Comparison of ENCODE assay signal across 8 cellular contexts in genomic region chr21:42309753-42310213, GRCh38. TPM values are rescaled to one million over a fixed set of nuclear protein-coding genes. Genes with fewer than 3 reads are reported as not detected.
DNase-seq lines count a peak whose midpoint lies in the region; ATAC-seq and TF ChIP-seq lines count a peak whose summit lies in the region.

No MANE protein-coding gene starts in this region.

- H3K9me3 ChIP-seq in esophagus muscularis mucosa = no peaks in the 10 kb centered on the region

- H3K36me3 ChIP-seq in esophagus muscularis mucosa = no peaks in the 10 kb centered on the region

- WGBS in esophagus muscularis mucosa = 7% methylated on average over 22 of the region's 22 CpGs

- H3K27ac Mint-ChIP-seq in naive B cell = peak overlapping the region in 2 of 6 donors; percentile 62 to 74

- no peak overlapping the region for H3K27ac ChIP-seq in esophagus muscularis mucosa (replicated peaks in 1 of 4)

- DNase-seq in AG08395 (ENCODE audit: low spot score) = peak; percentile 45
- peak; percentile 47 for DNase-seq in H4 (ENCODE audit: low spot score)
- peak; percentile 52 for DNase-seq in NCI-H748 treated with DMSO at 0.1 percent for 48 hours (lab: John Stamatoyannopoulos, UW)
- peak; percentile 70 for DNase-seq in activated CD8-positive, alpha-beta memory T cell treated with anti-CD3 and anti-CD28 coated beads, Interleukin-2, amount 50 U/mL, for 4 hours
- no peak for DNase-seq in esophagus muscularis mucosa (ENCODE audit: extremely low spot score)
- peak; percentile 61 for DNase-seq in naive B cell
- DNase-seq in stimulated activated naive CD4-positive, alpha-beta T cell treated with Interleukin-2 at 50 U/mL for 16 hours (lab: John Stamatoyannopoulos, UW) = peak; percentile 41

- no peaks in the 10 kb centered on the region for H3K9me3 Mint-ChIP-seq in naive B cell

- no peaks in the 10 kb centered on the region for H3K36me3 Mint-ChIP-seq in naive B cell

- no peak for TF ChIP-seq POLR2A in esophagus muscularis mucosa (IDR thresholded peaks at IDR 0.05; ENCODE audit: low read depth)

- TF ChIP-seq EP300 in esophagus muscularis mucosa (IDR thresholded peaks at IDR 0.05) = no peak

- peak overlapping the region in 1 of 8 donors; percentile 18 for H3K4me3 Mint-ChIP-seq in naive B cell

- H3K4me1 ChIP-seq in esophagus muscularis mucosa = peaks cover 11 to 14% (median 13%) of the 10 kb centered on the region in 4 donors

- H3K4me3 ChIP-seq in esophagus muscularis mucosa = no peak overlapping the region

- peak; percentile 45 to 75 (median 54) for TF ChIP-seq CTCF in esophagus muscularis mucosa (IDR thresholded peaks at IDR 0.05)

- H3K4me1 Mint-ChIP-seq in naive B cell = peaks cover 0 to 10% (median 5%) of the 10 kb centered on the region in 3 donors

- ATAC-seq in naive B cell (ENCODE audit: low read depth in 2 of 2) (peak; percentile 72 to 80), GM21786 (IDR thresholded peaks at IDR 0.05; ENCODE audit: unreplicated experiment) (no peak)

- H3K27me3 Mint-ChIP-seq in naive B cell = peaks cover 9 to 46% (median 9%) of the 10 kb centered on the region in 3 donors

- H3K27me3 ChIP-seq in esophagus muscularis mucosa = peaks cover 0 to 56% (median 12%) of the 10 kb centered on the region in 4 donors

- intact Hi-C loops in esophagus muscularis mucosa (cut with DNase I) = no loop called here

RNA-seq across cellular contexts. Expression of gene TFF3, which starts 5.4 kb away (rescaled TPM):
- not detected in 2 replicates for total RNA-seq in H4 (2014; rRNA removed; shearing (Covaris generic))
- 10 to 100 TPM in 1 of 4 donors, 1 to 10 TPM in 3; 2.5 to 24.4 (median 9.3) TPM for total RNA-seq in esophagus muscularis mucosa
- not detected for polyA plus RNA-seq in naive B cell (ENCODE audit: low read depth in 6 of 6)

RNA-seq across cellular contexts. Expression of gene TFF2, which starts 41.0 kb away (rescaled TPM):
- total RNA-seq in H4 (2014; rRNA removed; shearing (Covaris generic)) = not detected in 2 replicates
- total RNA-seq in esophagus muscularis mucosa = not detected
- not detected for polyA plus RNA-seq in naive B cell (ENCODE audit: low read depth in 6 of 6)

RNA-seq across cellular contexts. Expression of gene TFF1, which starts 56.6 kb away (rescaled TPM):
- not detected in 2 replicates for total RNA-seq in H4 (2014; rRNA removed; shearing (Covaris generic))
- total RNA-seq in esophagus muscularis mucosa = not detected
- not detected for polyA plus RNA-seq in naive B cell (ENCODE audit: low read depth in 6 of 6)
